Comparison of ENCODE assay signal across 1 cellular context in the genomic region with DNA sequence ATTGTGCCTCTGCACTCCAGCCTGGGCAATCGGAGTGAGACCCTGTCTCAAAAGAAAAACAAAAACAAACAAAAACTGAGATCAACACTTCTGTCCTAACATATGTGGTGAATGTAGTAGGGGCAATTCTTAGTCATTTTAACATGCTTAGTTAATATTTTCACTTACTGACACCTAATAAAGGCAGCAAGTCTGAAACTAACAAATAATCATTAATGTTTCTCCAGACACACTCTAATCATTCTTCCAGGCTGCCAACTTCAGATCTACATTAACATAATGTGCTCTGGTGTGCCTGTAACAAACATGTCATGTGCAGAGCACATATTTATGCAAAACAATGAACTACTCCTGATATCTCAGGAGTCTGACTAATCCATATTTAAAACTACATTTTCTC.
A peak's percentile ranks its signal among the peaks of the same experiment; 100 is the strongest.
TF ChIP-seq lines count a peak whose summit lies in the region.

No MANE protein-coding gene starts in this region.

TF ChIP-seq in HepG2, 621 proteins besides CTCF, POLR2A, EP300 and RAD21:
- TF ChIP-seq, protein P1, sequence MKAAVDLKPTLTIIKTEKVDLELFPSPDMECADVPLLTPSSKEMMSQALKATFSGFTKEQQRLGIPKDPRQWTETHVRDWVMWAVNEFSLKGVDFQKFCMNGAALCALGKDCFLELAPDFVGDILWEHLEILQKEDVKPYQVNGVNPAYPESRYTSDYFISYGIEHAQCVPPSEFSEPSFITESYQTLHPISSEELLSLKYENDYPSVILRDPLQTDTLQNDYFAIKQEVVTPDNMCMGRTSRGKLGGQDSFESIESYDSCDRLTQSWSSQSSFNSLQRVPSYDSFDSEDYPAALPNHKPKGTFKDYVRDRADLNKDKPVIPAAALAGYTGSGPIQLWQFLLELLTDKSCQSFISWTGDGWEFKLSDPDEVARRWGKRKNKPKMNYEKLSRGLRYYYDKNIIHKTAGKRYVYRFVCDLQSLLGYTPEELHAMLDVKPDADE (CRISPR knock-in tag; IDR thresholded peaks at IDR 0.05): no peak
- TF ChIP-seq, protein P2, sequence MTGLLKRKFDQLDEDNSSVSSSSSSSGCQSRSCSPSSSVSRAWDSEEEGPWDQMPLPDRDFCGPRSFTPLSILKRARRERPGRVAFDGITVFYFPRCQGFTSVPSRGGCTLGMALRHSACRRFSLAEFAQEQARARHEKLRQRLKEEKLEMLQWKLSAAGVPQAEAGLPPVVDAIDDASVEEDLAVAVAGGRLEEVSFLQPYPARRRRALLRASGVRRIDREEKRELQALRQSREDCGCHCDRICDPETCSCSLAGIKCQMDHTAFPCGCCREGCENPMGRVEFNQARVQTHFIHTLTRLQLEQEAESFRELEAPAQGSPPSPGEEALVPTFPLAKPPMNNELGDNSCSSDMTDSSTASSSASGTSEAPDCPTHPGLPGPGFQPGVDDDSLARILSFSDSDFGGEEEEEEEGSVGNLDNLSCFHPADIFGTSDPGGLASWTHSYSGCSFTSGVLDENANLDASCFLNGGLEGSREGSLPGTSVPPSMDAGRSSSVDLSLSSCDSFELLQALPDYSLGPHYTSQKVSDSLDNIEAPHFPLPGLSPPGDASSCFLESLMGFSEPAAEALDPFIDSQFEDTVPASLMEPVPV (CRISPR knock-in tag; IDR thresholded peaks at IDR 0.05): 0 out of 2 replicates have a peak, but pooled peaks have one; percentile 7
- TF ChIP-seq SSRP1 (CRISPR knock-in tag; IDR thresholded peaks at IDR 0.05) (no peak), KLF6 (CRISPR knock-in tag; IDR thresholded peaks at IDR 0.05) (no peak), CBFB (CRISPR knock-in tag; IDR thresholded peaks at IDR 0.05) (no peak)
